ENCODE assay signal across 8 cellular contexts in genomic region chr4:36348403-36348938, GRCh38.
DNase-seq lines count a peak whose midpoint lies in the region; ATAC-seq, FAIRE-seq and TF ChIP-seq lines count a peak whose summit lies in the region.

No MANE protein-coding gene starts in this region.

- H3K4me2 ChIP-seq in osteoblast (ENCODE audit: insufficient read depth, low read length), result no peak overlapping the region

- H3K4me1 ChIP-seq in osteoblast (ENCODE audit: insufficient read depth, low read length), result no peaks in the 10 kb centered on the region

- ATAC-seq in GM19438 (IDR thresholded peaks at IDR 0.05; ENCODE audit: low read depth, unreplicated experiment) (peak; percentile 89), HG03342 (IDR thresholded peaks at IDR 0.05; ENCODE audit: unreplicated experiment) (peak; percentile 89)

- no peaks in the 10 kb centered on the region for H3K79me2 ChIP-seq in osteoblast (ENCODE audit: insufficient read depth, low read length)

- no peaks in the 10 kb centered on the region for H4K20me1 ChIP-seq in osteoblast (ENCODE audit: insufficient read depth, low read length)

- TF ChIP-seq CTCF in GM06990 (IDR thresholded peaks at IDR 0.05; ENCODE audit: insufficient read depth, low read length, poor library complexity, severe bottlenecking), result no peak
- no peak for TF ChIP-seq CTCF in D721Med (IDR thresholded peaks at IDR 0.05; ENCODE audit: insufficient read depth, missing control alignments)
- no peak for TF ChIP-seq CTCF in osteoblast (IDR thresholded peaks at IDR 0.05; ENCODE audit: extremely low read depth, low read depth, low read length)

- H3K27ac ChIP-seq in osteoblast (ENCODE audit: low read depth, low read length), result no peak overlapping the region

- H3K36me3 ChIP-seq in GM06990 (ENCODE audit: control insufficient read depth, insufficient read depth, low read length), result no peaks in the 10 kb centered on the region
- H3K36me3 ChIP-seq in osteoblast (ENCODE audit: insufficient read depth, low read length), result no peaks in the 10 kb centered on the region

- peak; percentile 57 for DNase-seq in GM06990 (ENCODE audit: extremely low read depth, insufficient read length)
- DNase-seq in germinal center (ENCODE audit: low spot score), result peak; percentile 3
- DNase-seq in cerebellar cortex (ENCODE audit: low spot score), result no peak
- no peak for DNase-seq in D721Med (ENCODE audit: insufficient read length, low spot score)
- DNase-seq in ureter (ENCODE audit: low spot score), result no peak
- no peak for DNase-seq in osteoblast (ENCODE audit: insufficient read length, low spot score, missing footprints)

- H3K27me3 ChIP-seq in GM06990 (replicated peaks; ENCODE audit: control insufficient read depth, insufficient read depth, low read length) (no peaks in the 10 kb centered on the region), osteoblast (ENCODE audit: insufficient read depth, low read length) (no peaks in the 10 kb centered on the region)

- no peak for FAIRE-seq in D721Med (lab: Jason Lieb, UNC)

- H3K4me3 ChIP-seq in GM06990 (replicated peaks; ENCODE audit: low read depth, low read length) (no peak overlapping the region), osteoblast (ENCODE audit: insufficient read depth, low read length) (no peak overlapping the region)

- H2AFZ ChIP-seq in osteoblast (ENCODE audit: low read length), result no peak overlapping the region

- no peaks in the 10 kb centered on the region for H3K9me3 ChIP-seq in osteoblast (ENCODE audit: low read depth, low read length)

Comparison
In these comparisons a context has a peak if more than half of its experiments do, and no peak if none do; other contexts are left out.
1. DNase-seq: peak in GM06990 (single experiment) and germinal center (single experiment); none in cerebellar cortex (single experiment), D721Med (single experiment), ureter (single experiment) and osteoblast (single experiment).